Comparison of ENCODE assay signal across 1 cellular context in genomic region chr6:47111685-47112084, GRCh38.
TF ChIP-seq lines count a peak whose summit lies in the region.

No MANE protein-coding gene starts in this region.

TF ChIP-seq in IMR-90, 13 proteins besides CTCF, POLR2A, EP300 and RAD21 (continued from another document):
- TF ChIP-seq MAFK (IDR thresholded peaks at IDR 0.05; ENCODE audit: low read depth, low read length) (no peak), ELK1 (IDR thresholded peaks at IDR 0.05; ENCODE audit: borderline replicate concordance, low read depth, low read length) (no peak), SMC3 (IDR thresholded peaks at IDR 0.05; ENCODE audit: low read depth, low read length) (no peak), FOS (IDR thresholded peaks at IDR 0.05; ENCODE audit: low read depth, low read length) (no peak), RFX5 (IDR thresholded peaks at IDR 0.05; ENCODE audit: low read depth, low read length) (no peak), RCOR1 (IDR thresholded peaks at IDR 0.05; ENCODE audit: insufficient replicate concordance, low read length) (no peak), NFE2L2 (IDR thresholded peaks at IDR 0.05; ENCODE audit: low read depth, low read length) (no peak), MAZ (IDR thresholded peaks at IDR 0.05; ENCODE audit: borderline replicate concordance, low read depth, low read length) (no peak), CHD1 (IDR thresholded peaks at IDR 0.05; ENCODE audit: low read depth, low read length) (no peak), USF2 (IDR thresholded peaks at IDR 0.05; ENCODE audit: low read depth, low read length) (no peak), CEBPB (IDR thresholded peaks at IDR 0.05; ENCODE audit: low read depth, low read length) (no peak)
